25 cellular contexts compared by ENCODE assay signal in genomic region chr5:68021185-68021584, GRCh38.
"Had no signal": no experiment of that assay in that cellular context is flagged by ENCODE, and none has a peak within 500 bp of the region (broad histone marks: within the 10 kb centered on the region; RNA-seq: fewer than 3 reads in every experiment).

No MANE protein-coding gene starts in this region.

- DNase-seq: cortex of kidney; effector memory CD8-positive, alpha-beta T cell; erythroblast; foreskin fibroblast; gastrocnemius medialis; heart left ventricle; kidney; lower lobe of right lung; naive thymus-derived CD8-positive, alpha-beta T cell; right lobe of liver; stimulated activated CD4-positive, alpha-beta T cell treated with anti-CD3 and anti-CD28 coated beads, Interleukin-12 subunit alpha, Interleukin-12 subunit beta, amount 100 ng/mL, for 4 hours; stimulated activated CD4-positive, alpha-beta T cell treated with anti-CD3 and anti-CD28 coated beads, Interleukin-1b, Interleukin-23, amount 100 ng/mL, for 48 hours; stimulated activated CD4-positive, alpha-beta T cell treated with anti-CD3 and anti-CD28 coated beads, Interleukin-4, amount 100 ng/mL, for 1 hour; stimulated activated naive CD8-positive, alpha-beta T cell treated with anti-CD3 and anti-CD28 coated beads, Interleukin-15, Interleukin-2, amounts not matched to agents 100 U/mL and 50 U/mL, for 24 hours; substantia nigra; testis; tibial artery had no signal

- H3K9me3 ChIP-seq: gastrocnemius medialis, lower lobe of right lung, neutrophil, right lobe of liver, testis, tibial artery had no signal

- H3K27me3 ChIP-seq: gastrocnemius medialis, heart left ventricle, hepatocyte, neutrophil, right lobe of liver, testis, tibial artery had no signal

- H3K36me3 ChIP-seq: gastrocnemius medialis, heart left ventricle, lower lobe of right lung, neutrophil, right lobe of liver, tibial artery had no signal

- H3K79me2 ChIP-seq: hepatocyte, parathyroid adenoma had no signal

- H3K27ac ChIP-seq: gastrocnemius medialis, heart left ventricle, hepatocyte, lower lobe of right lung, neutrophil, parathyroid adenoma, right lobe of liver, testis, tibial artery had no signal

- H3K4me3 Mint-ChIP-seq: effector memory CD8-positive, alpha-beta T cell; naive thymus-derived CD8-positive, alpha-beta T cell; neural crest cell; stimulated activated effector memory CD8-positive, alpha-beta T cell treated with anti-CD3 and anti-CD28 coated beads, Interleukin-12 subunit alpha, Interleukin-12 subunit beta, amount 100 ng/mL, for 72 hours; type B pancreatic cell had no signal

- H3K27ac Mint-ChIP-seq: effector memory CD8-positive, alpha-beta T cell; naive thymus-derived CD8-positive, alpha-beta T cell; progenitor cell of endocrine pancreas; stimulated activated effector memory CD8-positive, alpha-beta T cell treated with anti-CD3 and anti-CD28 coated beads, Interleukin-12 subunit alpha, Interleukin-12 subunit beta, amount 100 ng/mL, for 72 hours; type B pancreatic cell had no signal

- H3K4me2 ChIP-seq: hepatocyte, smooth muscle cell had no signal

- H3K4me3 ChIP-seq: gastrocnemius medialis, heart left ventricle, hepatocyte, lower lobe of right lung, right lobe of liver, smooth muscle cell, tibial artery had no signal

- H3K4me1 Mint-ChIP-seq: naive thymus-derived CD8-positive, alpha-beta T cell; stimulated activated effector memory CD8-positive, alpha-beta T cell treated with anti-CD3 and anti-CD28 coated beads, Interleukin-12 subunit alpha, Interleukin-12 subunit beta, amount 100 ng/mL, for 72 hours had no signal

- H3K27me3 Mint-ChIP-seq: effector memory CD8-positive, alpha-beta T cell; progenitor cell of endocrine pancreas; type B pancreatic cell had no signal

- ATAC-seq: effector memory CD8-positive, alpha-beta T cell; gastrocnemius medialis; heart left ventricle; lower lobe of right lung; naive thymus-derived CD8-positive, alpha-beta T cell; stimulated activated effector memory CD8-positive, alpha-beta T cell treated with anti-CD3 and anti-CD28 coated beads, Interleukin-12 subunit alpha, Interleukin-12 subunit beta, amount 100 ng/mL, for 72 hours; stimulated activated naive CD8-positive, alpha-beta T cell treated with anti-CD3 and anti-CD28 coated beads, Interleukin-15, Interleukin-2, amounts not matched to agents 100 U/mL and 50 U/mL, for 24 hours had no signal

- H3K36me3 Mint-ChIP-seq: naive thymus-derived CD8-positive, alpha-beta T cell; stimulated activated effector memory CD8-positive, alpha-beta T cell treated with anti-CD3 and anti-CD28 coated beads, Interleukin-12 subunit alpha, Interleukin-12 subunit beta, amount 100 ng/mL, for 72 hours; type B pancreatic cell had no signal

- H2AFZ ChIP-seq: hepatocyte, parathyroid adenoma had no signal

- H3K4me1 ChIP-seq: gastrocnemius medialis, lower lobe of right lung, parathyroid adenoma, right lobe of liver had no signal

- H3K9ac ChIP-seq: parathyroid adenoma had no signal
